ENCODE assay signal across 10 cellular contexts in genomic region chr7:104862719-104863118, GRCh38.
DNase-seq lines count a peak whose midpoint lies in the region; ATAC-seq and TF ChIP-seq lines count a peak whose summit lies in the region.
"Had no signal": no experiment of that assay in that cellular context is flagged by ENCODE, and none has a peak within 500 bp of the region (broad histone marks: within the 10 kb centered on the region; RNA-seq: fewer than 3 reads in every experiment).

No MANE protein-coding gene starts in this region.

- no peak overlapping the region for H3K27ac ChIP-seq in 22Rv1
- no peak overlapping the region for H3K27ac ChIP-seq in vagina
- H3K27ac ChIP-seq: ascending aorta had no signal

- H3K36me3 ChIP-seq in vagina: no peaks in the 10 kb centered on the region
- H3K36me3 ChIP-seq: ascending aorta had no signal

- no peak for TF ChIP-seq POLR2A in vagina (IDR thresholded peaks at IDR 0.05)

- TF ChIP-seq CTCF in 22Rv1 (IDR thresholded peaks at IDR 0.05): peak; percentile 71
- TF ChIP-seq CTCF in choroid plexus epithelial cell (conservative IDR thresholded peaks at IDR 0.05; ENCODE audit: low read depth, low read length): peak; percentile 60
- no peak for TF ChIP-seq CTCF in vagina (IDR thresholded peaks at IDR 0.05)

- no peaks in the 10 kb centered on the region for H3K27me3 ChIP-seq in vagina
- H3K27me3 ChIP-seq: ascending aorta had no signal

- DNase-seq in ELR (ENCODE audit: low read depth): peak; percentile 46
- peak; percentile 5 for DNase-seq in NCI-H226
- DNase-seq in choroid plexus epithelial cell (ENCODE audit: low read depth): peak; percentile 38
- DNase-seq in glomerular visceral epithelial cell (ENCODE audit: extremely low spot score): no peak
- no peak for DNase-seq in DMS153 treated with DMSO at 0.1 percent for 48 hours (lab: John Stamatoyannopoulos, UW; ENCODE audit: unreplicated experiment)
- DNase-seq in vagina (ENCODE audit: extremely low spot score in 2 of 2): no peak
- DNase-seq: activated CD4-positive, alpha-beta T cell treated with anti-CD3 and anti-CD28 coated beads for 4 hours had no signal

- no peaks in the 10 kb centered on the region for H3K4me1 ChIP-seq in vagina
- H3K4me1 ChIP-seq: ascending aorta had no signal

- no peaks in the 10 kb centered on the region for H3K9me3 ChIP-seq in vagina

- ATAC-seq in GM18870 (IDR thresholded peaks at IDR 0.05; ENCODE audit: unreplicated experiment): no peak

- intact Hi-C loops in vagina (cut with DNase I): no loop called here

- no peak overlapping the region for H3K4me3 ChIP-seq in choroid plexus epithelial cell (ENCODE audit: low read depth, low read length)
- H3K4me3 ChIP-seq in vagina: no peak overlapping the region
- H3K4me3 ChIP-seq: ascending aorta had no signal

Comparison
In these comparisons a context has a peak if more than half of its experiments do, and no peak if none do; other contexts are left out.
1. CTCF ChIP-seq: peak in 22Rv1 (single experiment) and choroid plexus epithelial cell (single experiment); none in vagina (0 of 3).
2. DNase-seq: peak in ELR (single experiment), NCI-H226 (single experiment) and choroid plexus epithelial cell (single experiment); none in glomerular visceral epithelial cell (single experiment), DMS153 treated with DMSO at 0.1 percent for 48 hours (single experiment) and vagina (0 of 2).